ENCODE assay signal across 1 cellular context in the genomic region with DNA sequence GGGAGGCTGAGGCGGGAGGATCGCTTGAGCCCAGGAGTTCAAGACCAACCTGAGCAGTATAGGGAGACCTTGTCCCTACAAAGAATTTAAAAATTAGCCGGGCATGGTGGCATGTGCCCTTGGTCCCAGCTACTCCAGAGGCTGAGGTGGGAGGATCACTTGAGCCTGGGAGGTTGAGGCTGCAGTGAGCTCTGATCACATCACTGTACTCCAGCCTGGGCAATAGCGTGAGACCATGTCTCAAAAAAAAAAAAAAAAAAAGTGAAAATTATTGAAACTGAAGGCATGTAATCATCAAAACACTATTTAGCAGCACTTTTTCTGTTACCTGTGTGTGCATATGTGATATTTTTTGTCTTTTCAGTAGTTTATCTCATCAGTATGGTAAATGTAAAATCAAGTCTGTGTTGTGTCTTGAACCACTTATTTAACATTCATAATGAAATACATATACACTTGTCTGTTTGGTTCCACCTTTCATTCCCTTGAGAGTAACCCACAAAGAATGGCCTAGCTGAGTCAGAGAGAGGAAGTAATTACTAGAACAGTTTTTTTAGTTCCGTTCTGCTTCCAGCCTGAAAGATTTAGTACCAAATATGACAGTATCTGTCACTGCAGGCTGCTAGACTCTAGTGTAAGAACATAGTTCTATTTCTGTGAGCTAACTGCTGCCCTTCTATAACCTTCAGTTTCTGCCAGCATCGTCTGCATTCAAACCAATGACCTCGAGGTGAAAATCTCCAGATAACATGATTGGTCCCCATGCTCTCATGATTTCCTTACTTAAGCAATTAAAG.
TF ChIP-seq lines count a peak whose summit lies in the region.

No MANE protein-coding gene starts in this region.

TF ChIP-seq in K562, 482 proteins besides CTCF, POLR2A, EP300 and RAD21 (continued from another document and continues in another):
- TF ChIP-seq, protein P1, sequence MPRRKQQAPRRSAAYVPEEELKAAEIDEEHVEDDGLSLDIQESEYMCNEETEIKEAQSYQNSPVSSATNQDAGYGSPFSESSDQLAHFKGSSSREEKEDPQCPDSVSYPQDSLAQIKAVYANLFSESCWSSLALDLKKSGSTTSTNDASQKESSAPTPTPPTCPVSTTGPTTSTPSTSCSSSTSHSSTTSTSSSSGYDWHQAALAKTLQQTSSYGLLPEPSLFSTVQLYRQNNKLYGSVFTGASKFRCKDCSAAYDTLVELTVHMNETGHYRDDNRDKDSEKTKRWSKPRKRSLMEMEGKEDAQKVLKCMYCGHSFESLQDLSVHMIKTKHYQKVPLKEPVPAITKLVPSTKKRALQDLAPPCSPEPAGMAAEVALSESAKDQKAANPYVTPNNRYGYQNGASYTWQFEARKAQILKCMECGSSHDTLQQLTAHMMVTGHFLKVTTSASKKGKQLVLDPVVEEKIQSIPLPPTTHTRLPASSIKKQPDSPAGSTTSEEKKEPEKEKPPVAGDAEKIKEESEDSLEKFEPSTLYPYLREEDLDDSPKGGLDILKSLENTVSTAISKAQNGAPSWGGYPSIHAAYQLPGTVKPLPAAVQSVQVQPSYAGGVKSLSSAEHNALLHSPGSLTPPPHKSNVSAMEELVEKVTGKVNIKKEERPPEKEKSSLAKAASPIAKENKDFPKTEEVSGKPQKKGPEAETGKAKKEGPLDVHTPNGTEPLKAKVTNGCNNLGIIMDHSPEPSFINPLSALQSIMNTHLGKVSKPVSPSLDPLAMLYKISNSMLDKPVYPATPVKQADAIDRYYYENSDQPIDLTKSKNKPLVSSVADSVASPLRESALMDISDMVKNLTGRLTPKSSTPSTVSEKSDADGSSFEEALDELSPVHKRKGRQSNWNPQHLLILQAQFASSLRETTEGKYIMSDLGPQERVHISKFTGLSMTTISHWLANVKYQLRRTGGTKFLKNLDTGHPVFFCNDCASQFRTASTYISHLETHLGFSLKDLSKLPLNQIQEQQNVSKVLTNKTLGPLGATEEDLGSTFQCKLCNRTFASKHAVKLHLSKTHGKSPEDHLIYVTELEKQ (CRISPR knock-in tag; IDR thresholded peaks at IDR 0.05) = no peak
- TF ChIP-seq SMAD3 (CRISPR knock-in tag; conservative IDR thresholded peaks at IDR 0.05) = no peak
- no peak for TF ChIP-seq ZNF212 (CRISPR knock-in tag; IDR thresholded peaks at IDR 0.05)
- TF ChIP-seq TGIF2 (CRISPR knock-in tag; IDR thresholded peaks at IDR 0.05) = no peak
- no peak for TF ChIP-seq CCNT2 (IDR thresholded peaks at IDR 0.05; ENCODE audit: borderline replicate concordance, extremely low read depth, insufficient read length, low read depth, low read length)
- TF ChIP-seq, protein P2, sequence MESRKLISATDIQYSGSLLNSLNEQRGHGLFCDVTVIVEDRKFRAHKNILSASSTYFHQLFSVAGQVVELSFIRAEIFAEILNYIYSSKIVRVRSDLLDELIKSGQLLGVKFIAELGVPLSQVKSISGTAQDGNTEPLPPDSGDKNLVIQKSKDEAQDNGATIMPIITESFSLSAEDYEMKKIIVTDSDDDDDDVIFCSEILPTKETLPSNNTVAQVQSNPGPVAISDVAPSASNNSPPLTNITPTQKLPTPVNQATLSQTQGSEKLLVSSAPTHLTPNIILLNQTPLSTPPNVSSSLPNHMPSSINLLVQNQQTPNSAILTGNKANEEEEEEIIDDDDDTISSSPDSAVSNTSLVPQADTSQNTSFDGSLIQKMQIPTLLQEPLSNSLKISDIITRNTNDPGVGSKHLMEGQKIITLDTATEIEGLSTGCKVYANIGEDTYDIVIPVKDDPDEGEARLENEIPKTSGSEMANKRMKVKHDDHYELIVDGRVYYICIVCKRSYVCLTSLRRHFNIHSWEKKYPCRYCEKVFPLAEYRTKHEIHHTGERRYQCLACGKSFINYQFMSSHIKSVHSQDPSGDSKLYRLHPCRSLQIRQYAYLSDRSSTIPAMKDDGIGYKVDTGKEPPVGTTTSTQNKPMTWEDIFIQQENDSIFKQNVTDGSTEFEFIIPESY (CRISPR knock-in tag; IDR thresholded peaks at IDR 0.05) = no peak
- TF ChIP-seq MYBL2 (IDR thresholded peaks at IDR 0.05; ENCODE audit: low read depth) = no peak
- no peak for TF ChIP-seq MYBL2 (CRISPR knock-in tag; IDR thresholded peaks at IDR 0.05; ENCODE audit: borderline replicate concordance)
- TF ChIP-seq, protein P3, sequence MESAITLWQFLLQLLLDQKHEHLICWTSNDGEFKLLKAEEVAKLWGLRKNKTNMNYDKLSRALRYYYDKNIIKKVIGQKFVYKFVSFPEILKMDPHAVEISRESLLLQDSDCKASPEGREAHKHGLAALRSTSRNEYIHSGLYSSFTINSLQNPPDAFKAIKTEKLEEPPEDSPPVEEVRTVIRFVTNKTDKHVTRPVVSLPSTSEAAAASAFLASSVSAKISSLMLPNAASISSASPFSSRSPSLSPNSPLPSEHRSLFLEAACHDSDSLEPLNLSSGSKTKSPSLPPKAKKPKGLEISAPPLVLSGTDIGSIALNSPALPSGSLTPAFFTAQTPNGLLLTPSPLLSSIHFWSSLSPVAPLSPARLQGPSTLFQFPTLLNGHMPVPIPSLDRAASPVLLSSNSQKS (CRISPR knock-in tag; IDR thresholded peaks at IDR 0.05) = no peak
- no peak for TF ChIP-seq CHD1 (IDR thresholded peaks at IDR 0.05; ENCODE audit: low read length)
- TF ChIP-seq NFIC (IDR thresholded peaks at IDR 0.05) = no peak; the same call in 1 of the 2 replicates
- TF ChIP-seq ZBTB8A (IDR thresholded peaks at IDR 0.05; ENCODE audit: partially characterized antibody) = no peak
- TF ChIP-seq, protein P4, sequence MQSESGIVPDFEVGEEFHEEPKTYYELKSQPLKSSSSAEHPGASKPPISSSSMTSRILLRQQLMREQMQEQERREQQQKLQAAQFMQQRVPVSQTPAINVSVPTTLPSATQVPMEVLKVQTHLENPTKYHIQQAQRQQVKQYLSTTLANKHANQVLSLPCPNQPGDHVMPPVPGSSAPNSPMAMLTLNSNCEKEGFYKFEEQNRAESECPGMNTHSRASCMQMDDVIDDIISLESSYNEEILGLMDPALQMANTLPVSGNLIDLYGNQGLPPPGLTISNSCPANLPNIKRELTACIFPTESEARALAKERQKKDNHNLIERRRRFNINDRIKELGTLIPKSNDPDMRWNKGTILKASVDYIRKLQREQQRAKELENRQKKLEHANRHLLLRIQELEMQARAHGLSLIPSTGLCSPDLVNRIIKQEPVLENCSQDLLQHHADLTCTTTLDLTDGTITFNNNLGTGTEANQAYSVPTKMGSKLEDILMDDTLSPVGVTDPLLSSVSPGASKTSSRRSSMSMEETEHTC (IDR thresholded peaks at IDR 0.05) = no peak
- TF ChIP-seq, protein P5, sequence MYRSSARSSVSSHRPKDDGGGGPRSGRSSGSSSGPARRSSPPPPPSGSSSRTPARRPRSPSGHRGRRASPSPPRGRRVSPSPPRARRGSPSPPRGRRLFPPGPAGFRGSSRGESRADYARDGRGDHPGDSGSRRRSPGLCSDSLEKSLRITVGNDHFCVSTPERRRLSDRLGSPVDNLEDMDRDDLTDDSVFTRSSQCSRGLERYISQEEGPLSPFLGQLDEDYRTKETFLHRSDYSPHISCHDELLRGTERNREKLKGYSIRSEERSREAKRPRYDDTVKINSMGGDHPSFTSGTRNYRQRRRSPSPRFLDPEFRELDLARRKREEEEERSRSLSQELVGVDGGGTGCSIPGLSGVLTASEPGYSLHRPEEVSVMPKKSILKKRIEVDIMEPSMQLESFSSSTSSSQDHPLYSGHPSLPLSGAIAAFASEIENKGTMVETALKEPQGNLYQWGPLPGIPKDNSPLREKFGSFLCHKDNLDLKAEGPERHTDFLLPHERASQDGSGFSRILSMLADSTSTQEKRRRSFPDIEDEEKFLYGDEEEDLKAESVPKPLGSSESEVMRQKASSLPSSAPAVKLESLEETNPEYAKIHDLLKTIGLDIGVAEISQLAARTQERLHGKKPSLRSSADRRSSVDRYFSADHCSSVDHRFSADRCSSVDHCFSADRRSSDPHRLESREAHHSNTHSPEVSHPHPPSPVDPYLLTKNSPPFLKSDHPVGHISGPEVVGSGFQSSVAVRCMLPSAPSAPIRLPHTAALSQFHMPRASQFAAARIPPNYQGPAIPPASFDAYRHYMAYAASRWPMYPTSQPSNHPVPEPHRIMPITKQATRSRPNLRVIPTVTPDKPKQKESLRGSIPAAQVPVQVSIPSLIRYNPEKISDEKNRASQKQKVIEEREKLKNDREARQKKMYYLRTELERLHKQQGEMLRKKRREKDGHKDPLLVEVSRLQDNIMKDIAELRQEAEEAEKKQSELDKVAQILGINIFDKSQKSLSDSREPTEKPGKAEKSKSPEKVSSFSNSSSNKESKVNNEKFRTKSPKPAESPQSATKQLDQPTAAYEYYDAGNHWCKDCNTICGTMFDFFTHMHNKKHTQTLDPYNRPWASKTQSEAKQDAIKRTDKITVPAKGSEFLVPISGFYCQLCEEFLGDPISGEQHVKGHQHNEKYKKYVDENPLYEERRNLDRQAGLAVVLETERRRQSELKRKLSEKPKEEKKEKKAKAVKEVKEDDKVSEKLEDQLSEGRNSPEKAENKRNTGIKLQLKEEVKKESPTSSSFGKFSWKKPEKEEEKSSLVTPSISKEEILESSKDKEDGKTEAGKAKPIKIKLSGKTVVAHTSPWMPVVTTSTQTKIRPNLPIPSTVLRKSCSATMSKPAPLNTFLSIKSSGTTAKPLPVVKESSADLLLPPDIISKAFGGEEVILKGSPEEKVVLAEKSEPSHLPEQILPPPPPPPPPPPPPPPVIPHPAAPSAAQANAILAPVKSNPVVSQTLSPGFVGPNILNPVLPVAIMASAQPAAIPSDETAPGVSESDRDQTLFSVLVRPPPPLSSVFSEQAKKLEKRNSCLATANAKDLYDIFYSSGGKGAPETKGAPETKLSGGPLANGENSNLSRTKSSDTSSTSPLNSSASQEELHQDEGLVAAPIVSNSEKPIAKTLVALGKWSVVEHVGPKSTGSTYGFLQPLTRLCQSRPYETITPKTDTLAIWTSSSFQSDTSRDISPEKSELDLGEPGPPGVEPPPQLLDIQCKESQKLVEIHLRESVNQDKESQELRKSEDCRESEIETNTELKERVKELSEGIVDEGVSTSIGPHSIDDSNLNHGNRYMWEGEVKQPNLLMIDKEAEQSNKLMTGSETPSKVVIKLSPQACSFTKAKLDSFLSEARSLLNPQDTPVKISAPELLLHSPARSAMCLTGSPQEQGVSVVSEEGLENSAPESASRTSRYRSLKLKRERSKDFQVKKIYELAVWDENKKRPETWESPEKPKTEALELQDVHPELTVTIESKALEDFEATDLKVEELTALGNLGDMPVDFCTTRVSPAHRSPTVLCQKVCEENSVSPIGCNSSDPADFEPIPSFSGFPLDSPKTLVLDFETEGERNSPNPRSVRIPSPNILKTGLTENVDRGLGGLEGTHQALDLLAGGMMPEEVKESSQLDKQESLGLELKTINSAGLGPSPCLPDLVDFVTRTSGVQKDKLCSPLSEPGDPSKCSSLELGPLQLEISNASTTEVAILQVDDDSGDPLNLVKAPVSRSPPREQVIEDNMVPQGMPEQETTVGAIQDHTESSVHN (IDR thresholded peaks at IDR 0.05; ENCODE audit: borderline replicate concordance in 1 of 2, low read depth in 1 of 2) = no peak
- no peak for TF ChIP-seq ZNF699 (CRISPR knock-in tag; IDR thresholded peaks at IDR 0.05; ENCODE audit: insufficient replicate concordance)
- TF ChIP-seq PTRF (tag; IDR thresholded peaks at IDR 0.05) = no peak
- TF ChIP-seq, protein P6, sequence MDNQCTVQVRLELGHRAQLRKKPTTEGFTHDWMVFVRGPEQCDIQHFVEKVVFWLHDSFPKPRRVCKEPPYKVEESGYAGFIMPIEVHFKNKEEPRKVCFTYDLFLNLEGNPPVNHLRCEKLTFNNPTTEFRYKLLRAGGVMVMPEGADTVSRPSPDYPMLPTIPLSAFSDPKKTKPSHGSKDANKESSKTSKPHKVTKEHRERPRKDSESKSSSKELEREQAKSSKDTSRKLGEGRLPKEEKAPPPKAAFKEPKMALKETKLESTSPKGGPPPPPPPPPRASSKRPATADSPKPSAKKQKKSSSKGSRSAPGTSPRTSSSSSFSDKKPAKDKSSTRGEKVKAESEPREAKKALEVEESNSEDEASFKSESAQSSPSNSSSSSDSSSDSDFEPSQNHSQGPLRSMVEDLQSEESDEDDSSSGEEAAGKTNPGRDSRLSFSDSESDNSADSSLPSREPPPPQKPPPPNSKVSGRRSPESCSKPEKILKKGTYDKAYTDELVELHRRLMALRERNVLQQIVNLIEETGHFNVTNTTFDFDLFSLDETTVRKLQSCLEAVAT (IDR thresholded peaks at IDR 0.05) = no peak
- TF ChIP-seq TAL1 (IDR thresholded peaks at IDR 0.05) = peak; percentile 70
- TF ChIP-seq, protein P7, sequence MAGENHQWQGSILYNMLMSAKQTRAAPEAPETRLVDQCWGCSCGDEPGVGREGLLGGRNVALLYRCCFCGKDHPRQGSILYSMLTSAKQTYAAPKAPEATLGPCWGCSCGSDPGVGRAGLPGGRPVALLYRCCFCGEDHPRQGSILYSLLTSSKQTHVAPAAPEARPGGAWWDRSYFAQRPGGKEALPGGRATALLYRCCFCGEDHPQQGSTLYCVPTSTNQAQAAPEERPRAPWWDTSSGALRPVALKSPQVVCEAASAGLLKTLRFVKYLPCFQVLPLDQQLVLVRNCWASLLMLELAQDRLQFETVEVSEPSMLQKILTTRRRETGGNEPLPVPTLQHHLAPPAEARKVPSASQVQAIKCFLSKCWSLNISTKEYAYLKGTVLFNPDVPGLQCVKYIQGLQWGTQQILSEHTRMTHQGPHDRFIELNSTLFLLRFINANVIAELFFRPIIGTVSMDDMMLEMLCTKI (IDR thresholded peaks at IDR 0.05; ENCODE audit: partially characterized antibody) = no peak
- TF ChIP-seq, protein P8, sequence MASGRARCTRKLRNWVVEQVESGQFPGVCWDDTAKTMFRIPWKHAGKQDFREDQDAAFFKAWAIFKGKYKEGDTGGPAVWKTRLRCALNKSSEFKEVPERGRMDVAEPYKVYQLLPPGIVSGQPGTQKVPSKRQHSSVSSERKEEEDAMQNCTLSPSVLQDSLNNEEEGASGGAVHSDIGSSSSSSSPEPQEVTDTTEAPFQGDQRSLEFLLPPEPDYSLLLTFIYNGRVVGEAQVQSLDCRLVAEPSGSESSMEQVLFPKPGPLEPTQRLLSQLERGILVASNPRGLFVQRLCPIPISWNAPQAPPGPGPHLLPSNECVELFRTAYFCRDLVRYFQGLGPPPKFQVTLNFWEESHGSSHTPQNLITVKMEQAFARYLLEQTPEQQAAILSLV (tag; IDR thresholded peaks at IDR 0.05) = no peak
- TF ChIP-seq, protein P9, sequence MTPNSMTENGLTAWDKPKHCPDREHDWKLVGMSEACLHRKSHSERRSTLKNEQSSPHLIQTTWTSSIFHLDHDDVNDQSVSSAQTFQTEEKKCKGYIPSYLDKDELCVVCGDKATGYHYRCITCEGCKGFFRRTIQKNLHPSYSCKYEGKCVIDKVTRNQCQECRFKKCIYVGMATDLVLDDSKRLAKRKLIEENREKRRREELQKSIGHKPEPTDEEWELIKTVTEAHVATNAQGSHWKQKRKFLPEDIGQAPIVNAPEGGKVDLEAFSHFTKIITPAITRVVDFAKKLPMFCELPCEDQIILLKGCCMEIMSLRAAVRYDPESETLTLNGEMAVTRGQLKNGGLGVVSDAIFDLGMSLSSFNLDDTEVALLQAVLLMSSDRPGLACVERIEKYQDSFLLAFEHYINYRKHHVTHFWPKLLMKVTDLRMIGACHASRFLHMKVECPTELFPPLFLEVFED (CRISPR knock-in tag; conservative IDR thresholded peaks at IDR 0.05) = no peak
- no peak for TF ChIP-seq ZFP1 (CRISPR knock-in tag; IDR thresholded peaks at IDR 0.05)
- TF ChIP-seq ZNF408 (CRISPR knock-in tag; IDR thresholded peaks at IDR 0.05; ENCODE audit: low read depth) = no peak
- TF ChIP-seq GATAD2B (IDR thresholded peaks at IDR 0.05; ENCODE audit: borderline replicate concordance) = no peak
